In genomic region chr15:82129769-82130168, GRCh38 we compare ENCODE assay signal across 10 cellular contexts.
DNase-seq lines count a peak whose midpoint lies in the region; ATAC-seq, FAIRE-seq and TF ChIP-seq lines count a peak whose summit lies in the region.
"Had no signal": no experiment of that assay in that cellular context is flagged by ENCODE, and none has a peak within 500 bp of the region (broad histone marks: within the 10 kb centered on the region; RNA-seq: fewer than 3 reads in every experiment).

No MANE protein-coding gene starts in this region.

- no peak for FAIRE-seq in HepG2 (lab: Jason Lieb, UNC)

- H3K79me2 ChIP-seq in HepG2 (ENCODE audit: insufficient read depth, low read length) = no peaks in the 10 kb centered on the region

- intact Hi-C loops in HepG2 (cut with micrococcal nuclease; ENCODE audit: unreplicated experiment) = no loop called here

- CTCF ChIA-PET in RWPE1 (lab: Yijun Ruan, JAX) = no interaction called here
- CTCF ChIA-PET in HepG2 (lab: Yijun Ruan, JAX; ENCODE audit: low intra/inter-chr PET ratio, low total read pairs) = no interaction called here

- no peak for TF ChIP-seq POLR2A in HepG2 (IDR thresholded peaks at IDR 0.05; ENCODE audit: insufficient read depth in 1 of 2, low read depth in 2 of 2, low read length in 2 of 2)

- no peak overlapping the region for H3K9ac ChIP-seq in HepG2 (ENCODE audit: insufficient read depth, low read depth, low read length)

- no peak for ATAC-seq in GM18907 (IDR thresholded peaks at IDR 0.05; ENCODE audit: unreplicated experiment)
- ATAC-seq in HepG2 = no peak
- no peak for ATAC-seq in GM21723 (IDR thresholded peaks at IDR 0.05; ENCODE audit: unreplicated experiment)
- ATAC-seq: mucosa of descending colon had no signal

- no peak for TF ChIP-seq RAD21 in HepG2 (CRISPR knock-in tag; IDR thresholded peaks at IDR 0.05)

- H3K36me3 ChIP-seq in HepG2 (replicated peaks in 1 of 2; ENCODE audit: control insufficient read depth in 1 of 2, insufficient read depth in 2 of 2, low read length in 2 of 2) = peaks cover 0 to 16% of the 10 kb centered on the region in 2 experiments; a peak in 1 of 5 replicates

- TF ChIP-seq CTCF in RWPE1 (conservative IDR thresholded peaks at IDR 0.05; ENCODE audit: low read depth) = no peak
- TF ChIP-seq CTCF in HepG2 (CRISPR knock-in tag; IDR thresholded peaks at IDR 0.05) = no peak

- peaks cover 7% of the 10 kb centered on the region; the same call in 1 of the 2 replicates for H3K4me1 ChIP-seq in HepG2 (ENCODE audit: insufficient read depth, low read length)

- TF ChIP-seq EP300 in HepG2 (IDR thresholded peaks at IDR 0.05; ENCODE audit: low read depth in 2 of 2, low read length in 2 of 2) (no peak), HepG2 (CRISPR knock-in tag; IDR thresholded peaks at IDR 0.05; ENCODE audit: borderline replicate concordance) (no peak)

- DNase-seq in DMS53 treated with DMSO at 0.1 percent for 48 hours (lab: John Stamatoyannopoulos, UW; ENCODE audit: unreplicated experiment) (peak; percentile 31), RWPE1 (ENCODE audit: low spot score) (no peak), fibroblast of gingiva (ENCODE audit: low read depth) (peak; percentile 70), renal cortical epithelial cell (ENCODE audit: low read depth) (peak; percentile 19), HepG2 (ENCODE audit: low spot score) (no peak), COLO668 (lab: John Stamatoyannopoulos, UW; ENCODE audit: unreplicated experiment) (no peak)
- DNase-seq: COR-L47, mucosa of descending colon had no signal

- BruUV-seq in HepG2 (replicated peaks; lab: Mats Ljungman, UMichigan) = no TSS peak

- H3K27me3 ChIP-seq in HepG2 (ENCODE audit: control insufficient read depth in 1 of 2, insufficient read depth in 2 of 2, low read length in 2 of 2) = no peaks in the 10 kb centered on the region

- no peak overlapping the region for H3K4me3 ChIP-seq in HepG2 (replicated peaks in 1 of 3; ENCODE audit: insufficient read depth in 1 of 3, low read depth in 2 of 3, low read length in 3 of 3)
- H3K4me3 ChIP-seq: mucosa of descending colon had no signal

- H3K27ac ChIP-seq in RWPE1 (0 out of 2 replicates have a peak overlapping the region, but pooled peaks have one; percentile 34), HepG2 (ENCODE audit: extremely low read length, insufficient read depth, low read length) (no peak overlapping the region)

- WGBS in HepG2 (ENCODE audit: low lambda C conversion rate) = 89% methylated on average over 3 of the region's 5 CpGs

- no peaks in the 10 kb centered on the region for H4K20me1 ChIP-seq in HepG2 (ENCODE audit: insufficient read depth, low read length)

- in situ Hi-C loops in HepG2 (cut with HindIII; ENCODE audit: extremely low pct_ligation_motif_present, low pct_unique_long_range_greater_than_20kb) = no loop called here

- H2AFZ ChIP-seq in HepG2 (ENCODE audit: low read length) = no peak overlapping the region

- no peak overlapping the region for H3K4me2 ChIP-seq in HepG2 (ENCODE audit: low read depth, low read length)

- no peaks in the 10 kb centered on the region for H3K9me3 ChIP-seq in HepG2 (ENCODE audit: low read length)
- H3K9me3 ChIP-seq: mucosa of descending colon had no signal

- POLR2A ChIA-PET in RWPE1 (lab: Yijun Ruan, JAX; ENCODE audit: low non-redundant PET) (no interaction called here), HepG2 (lab: Yijun Ruan, JAX) (no interaction called here)

TF ChIP-seq in HepG2, 621 proteins besides CTCF, POLR2A, EP300 and RAD21:
- no peak for TF ChIP-seq ZKSCAN1 (IDR thresholded peaks at IDR 0.05; ENCODE audit: low read length)

Comparison
In these comparisons a context has a peak if more than half of its experiments do, and no peak if none do; other contexts are left out.
1. DNase-seq: peak in DMS53 treated with DMSO at 0.1 percent for 48 hours (single experiment), fibroblast of gingiva (single experiment) and renal cortical epithelial cell (single experiment); none in RWPE1 (single experiment), HepG2 (single experiment) and COLO668 (single experiment).